In genomic region chr6:154996841-154997311, GRCh38 we compare ENCODE assay signal across 1 cellular context.
TF ChIP-seq lines count a peak whose summit lies in the region.

No MANE protein-coding gene starts in this region.

TF ChIP-seq in WTC11, 78 proteins besides CTCF, POLR2A, EP300 and RAD21 (continued from another document):
- TF ChIP-seq ATF6 (CRISPR knock-in tag; IDR thresholded peaks at IDR 0.05) = no peak
TF ChIP-seq in WTC11: peak in this region for 0.
